Comparison of ENCODE assay signal across 1 cellular context in genomic region chr2:14907014-14907612, GRCh38.
TF ChIP-seq lines count a peak whose summit lies in the region.

No MANE protein-coding gene starts in this region.

TF ChIP-seq in H1, 55 proteins besides CTCF, POLR2A, EP300 and RAD21:
- TF ChIP-seq E2F6 (IDR thresholded peaks at IDR 0.05), result no peak
- no peak for TF ChIP-seq ATF3 (IDR thresholded peaks at IDR 0.05; ENCODE audit: insufficient read depth, low read depth, low read length)
- TF ChIP-seq SP1 (IDR thresholded peaks at IDR 0.05; ENCODE audit: low read depth, low read length), result no peak
- TF ChIP-seq GTF2F1 (IDR thresholded peaks at IDR 0.05; ENCODE audit: borderline replicate concordance, low read depth, low read length), result no peak
- no peak for TF ChIP-seq ASH2L (IDR thresholded peaks at IDR 0.05; ENCODE audit: low read length)
- TF ChIP-seq, protein P1, sequence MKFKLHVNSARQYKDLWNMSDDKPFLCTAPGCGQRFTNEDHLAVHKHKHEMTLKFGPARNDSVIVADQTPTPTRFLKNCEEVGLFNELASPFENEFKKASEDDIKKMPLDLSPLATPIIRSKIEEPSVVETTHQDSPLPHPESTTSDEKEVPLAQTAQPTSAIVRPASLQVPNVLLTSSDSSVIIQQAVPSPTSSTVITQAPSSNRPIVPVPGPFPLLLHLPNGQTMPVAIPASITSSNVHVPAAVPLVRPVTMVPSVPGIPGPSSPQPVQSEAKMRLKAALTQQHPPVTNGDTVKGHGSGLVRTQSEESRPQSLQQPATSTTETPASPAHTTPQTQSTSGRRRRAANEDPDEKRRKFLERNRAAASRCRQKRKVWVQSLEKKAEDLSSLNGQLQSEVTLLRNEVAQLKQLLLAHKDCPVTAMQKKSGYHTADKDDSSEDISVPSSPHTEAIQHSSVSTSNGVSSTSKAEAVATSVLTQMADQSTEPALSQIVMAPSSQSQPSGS (IDR thresholded peaks at IDR 0.05; ENCODE audit: low read length), result no peak
- TF ChIP-seq, protein P2, sequence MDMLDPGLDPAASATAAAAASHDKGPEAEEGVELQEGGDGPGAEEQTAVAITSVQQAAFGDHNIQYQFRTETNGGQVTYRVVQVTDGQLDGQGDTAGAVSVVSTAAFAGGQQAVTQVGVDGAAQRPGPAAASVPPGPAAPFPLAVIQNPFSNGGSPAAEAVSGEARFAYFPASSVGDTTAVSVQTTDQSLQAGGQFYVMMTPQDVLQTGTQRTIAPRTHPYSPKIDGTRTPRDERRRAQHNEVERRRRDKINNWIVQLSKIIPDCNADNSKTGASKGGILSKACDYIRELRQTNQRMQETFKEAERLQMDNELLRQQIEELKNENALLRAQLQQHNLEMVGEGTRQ (IDR thresholded peaks at IDR 0.05; ENCODE audit: low read length), result no peak
- TF ChIP-seq BACH1 (IDR thresholded peaks at IDR 0.05; ENCODE audit: low read length), result no peak
- TF ChIP-seq TEAD4 (IDR thresholded peaks at IDR 0.05; ENCODE audit: low read depth, low read length), result no peak
- TF ChIP-seq TBP (IDR thresholded peaks at IDR 0.05; ENCODE audit: low read depth, low read length), result no peak
- no peak for TF ChIP-seq FOSL1 (IDR thresholded peaks at IDR 0.05; ENCODE audit: insufficient read depth, low read depth, low read length)
- no peak for TF ChIP-seq NRF1 (IDR thresholded peaks at IDR 0.05; ENCODE audit: low read depth, low read length)
- no peak for TF ChIP-seq YY1 (IDR thresholded peaks at IDR 0.05; ENCODE audit: low read depth, low read length)
- no peak for TF ChIP-seq KDM4A (IDR thresholded peaks at IDR 0.05; ENCODE audit: low read depth, low read length, severe bottlenecking)
- no peak for TF ChIP-seq TAF1 (IDR thresholded peaks at IDR 0.05; ENCODE audit: low read depth, low read length)
